In genomic region chr7:100836812-100837098, GRCh38 we compare ENCODE assay signal across 8 cellular contexts. TPM values are rescaled to one million over a fixed set of nuclear protein-coding genes. Genes with fewer than 3 reads are reported as not detected.
DNase-seq lines count a peak whose midpoint lies in the region; ATAC-seq and TF ChIP-seq lines count a peak whose summit lies in the region.

No MANE protein-coding gene starts in this region.

- POLR2A ChIA-PET in CD8-positive, alpha-beta T cell (lab: Charles Lee), result interaction anchor here (0.6 kb wide), 1 partner anchor 16 kb away, joined by 3 read pairs; no protein-coding TSS in a partner anchor
- POLR2A ChIA-PET in RWPE1 (lab: Yijun Ruan, JAX; ENCODE audit: low non-redundant PET), result interaction anchor here (1.1 kb wide), 1 partner anchor 39 kb away, joined by 3 read pairs; the partner anchor contains the start of gene SRRT

- no peaks in the 10 kb centered on the region for H3K9me3 ChIP-seq in CD8-positive, alpha-beta T cell (ENCODE audit: low read length)
- no peaks in the 10 kb centered on the region for H3K9me3 ChIP-seq in ovary

- H3K36me3 ChIP-seq in CD8-positive, alpha-beta T cell (ENCODE audit: insufficient read depth, low read length), result no peaks in the 10 kb centered on the region
- H3K36me3 ChIP-seq in ovary, result no peaks in the 10 kb centered on the region

- peaks cover 8% of the 10 kb centered on the region for H3K4me1 Mint-ChIP-seq in CD8-positive, alpha-beta T cell (ENCODE audit: low read depth)

- ATAC-seq in CD8-positive, alpha-beta T cell, result no peak
- ATAC-seq in GM19324 (IDR thresholded peaks at IDR 0.05; ENCODE audit: low FRiP score, unreplicated experiment), result no peak

- H3K4me3 ChIP-seq in CD8-positive, alpha-beta T cell (ENCODE audit: low read depth, low read length), result peak overlapping the region; percentile 64
- H3K4me3 ChIP-seq in epithelial cell of proximal tubule (ENCODE audit: low read depth, low read length), result peak overlapping the region; percentile 43
- peak overlapping the region; percentile 40 for H3K4me3 ChIP-seq in ovary

- WGBS in ovary, 3 donors, result 23 to 33% (median 26%) methylated on average over 6 of the region's 6 CpGs

- H3K4me1 ChIP-seq in CD8-positive, alpha-beta T cell (ENCODE audit: insufficient read depth, low read length), result peaks cover 4% of the 10 kb centered on the region
- H3K4me1 ChIP-seq in ovary (ENCODE audit: insufficient read depth), result peaks cover 3% of the 10 kb centered on the region

- no peak for TF ChIP-seq CTCF in CD8-positive, alpha-beta T cell (IDR thresholded peaks at IDR 0.05)
- TF ChIP-seq CTCF in RWPE1 (conservative IDR thresholded peaks at IDR 0.05; ENCODE audit: low read depth) (no peak), epithelial cell of proximal tubule (conservative IDR thresholded peaks at IDR 0.05; ENCODE audit: low read depth, low read length) (no peak), ovary (IDR thresholded peaks at IDR 0.05) (no peak)

- no peak for TF ChIP-seq POLR2A in ovary (IDR thresholded peaks at IDR 0.05)

- CTCF ChIA-PET in CD8-positive, alpha-beta T cell (lab: Charles Lee), result no interaction called here
- CTCF ChIA-PET in RWPE1 (lab: Yijun Ruan, JAX), result interaction anchor here (0.6 kb wide), 1 partner anchor 131 kb away, joined by 3 read pairs; no protein-coding TSS in a partner anchor

- H3K9me3 Mint-ChIP-seq in CD8-positive, alpha-beta T cell, result no peaks in the 10 kb centered on the region

- TF ChIP-seq EP300 in ovary (IDR thresholded peaks at IDR 0.05), result no peak

- H3K27me3 ChIP-seq in CD8-positive, alpha-beta T cell (ENCODE audit: insufficient read depth, low read length), result no peaks in the 10 kb centered on the region
- no peaks in the 10 kb centered on the region for H3K27me3 ChIP-seq in ovary

- peak overlapping the region; percentile 82 for H3K4me3 Mint-ChIP-seq in CD8-positive, alpha-beta T cell

- no peaks in the 10 kb centered on the region for H3K36me3 Mint-ChIP-seq in CD8-positive, alpha-beta T cell

- no peak overlapping the region for H3K27ac ChIP-seq in CD8-positive, alpha-beta T cell (ENCODE audit: low read depth, low read length)
- H3K27ac ChIP-seq in RWPE1 (peak overlapping the region; percentile 94), ovary (peak overlapping the region in 1 of 2 donors; percentile 69)

- intact Hi-C loops in CD8-positive, alpha-beta T cell (cut with DNase I, micrococcal nuclease), result loop anchor here (1.0 to 10.0 kb wide), 4 partner anchors 16 to 822 kb away; partner anchors contain the start of genes SLC12A9 (in 2 of the 2), POP7 (in 1 of the 2) and ZKSCAN1 (in 1 of the 2)
- intact Hi-C loops in ovary (cut with DNase I), result loop anchor here in 3 of 4 donors (5.0 kb wide), 2 partner anchors 34 to 129 kb away; partner anchors contain the start of gene POP7 (in 1 of the 3)

- H3K27me3 Mint-ChIP-seq in CD8-positive, alpha-beta T cell (ENCODE audit: low read depth), result no peaks in the 10 kb centered on the region

- H3K27ac Mint-ChIP-seq in CD8-positive, alpha-beta T cell, result no peak overlapping the region

- no peak for DNase-seq in CD8-positive, alpha-beta T cell
- DNase-seq in RWPE1 (ENCODE audit: low spot score), result no peak
- DNase-seq in epithelial cell of proximal tubule (ENCODE audit: low read depth), result no peak
- DNase-seq in ovary, result no peak
- DNase-seq in glomerular visceral epithelial cell (ENCODE audit: extremely low spot score), result no peak
- DNase-seq in C1 segment of cervical spinal cord (lab: John Stamatoyannopoulos, UW), result no peak
- DNase-seq in HK-2 (ENCODE audit: unreplicated experiment), result no peak

RNA-seq across cellular contexts. Expression of gene EPHB4, which starts 9.4 kb away (rescaled TPM):
- 10 to 100 TPM; 10.7 to 11.0 TPM for total RNA-seq in CD8-positive, alpha-beta T cell
- total RNA-seq in epithelial cell of proximal tubule, result 70.3 and 99.1 TPM in 2 replicates
- total RNA-seq in ovary, result 100 to 1,000 TPM in 3 of 7 donors, 10 to 100 TPM in 4; 31.0 to 119 (median 89.8) TPM
- polyA plus RNA-seq in ovary, result 10 to 100 TPM; 24.4 to 38.2 TPM

RNA-seq across cellular contexts. Expression of gene SLC12A9, which starts 15.8 kb away (rescaled TPM):
- 10 to 100 TPM; 23.4 to 26.6 TPM for total RNA-seq in CD8-positive, alpha-beta T cell
- total RNA-seq in epithelial cell of proximal tubule (11.4 and 18.4 TPM in 2 replicates), ovary (10 to 100 TPM; 10.1 to 31.8 (median 26.9) TPM)
- 10 to 100 TPM in 1 of 2 donors, 1 to 10 TPM in 1; 4.7 to 20.9 TPM for polyA plus RNA-seq in ovary

RNA-seq across cellular contexts. Expression of gene TRIP6, which starts 30.4 kb away (rescaled TPM):
- total RNA-seq in CD8-positive, alpha-beta T cell, result 1 to 10 TPM; 3.9 to 4.1 TPM
- total RNA-seq in epithelial cell of proximal tubule (112 and 117 TPM in 2 replicates), ovary (10 to 100 TPM; 42.9 to 98.8 (median 82.0) TPM)
- polyA plus RNA-seq in ovary, result 10 to 100 TPM; 17.3 to 72.5 TPM

RNA-seq across cellular contexts. Expression of gene SRRT, which starts 38.1 kb away (rescaled TPM):
- 100 to 1,000 TPM; 491 to 496 TPM for total RNA-seq in CD8-positive, alpha-beta T cell
- total RNA-seq in epithelial cell of proximal tubule, result 83.3 and 154 TPM in 2 replicates
- total RNA-seq in ovary, result 100 to 1,000 TPM in 5 of 7 donors, 10 to 100 TPM in 2; 74.2 to 191 (median 149) TPM
- polyA plus RNA-seq in ovary, result 100 to 1,000 TPM in 1 of 2 donors, 10 to 100 TPM in 1; 45.8 to 111 TPM

RNA-seq across cellular contexts. Expression of gene UFSP1, which starts 52.8 kb away (rescaled TPM):
- 1 to 10 TPM; 2.1 TPM for total RNA-seq in CD8-positive, alpha-beta T cell
- total RNA-seq in epithelial cell of proximal tubule (0.58 and 4.3 TPM in 2 replicates), ovary (1 to 10 TPM; 2.9 to 7.9 (median 4.7) TPM)
- polyA plus RNA-seq in ovary, result 1 to 10 TPM in 1 of 2 donors, under 1 TPM in 1; 0.38 to 1.8 TPM

Comparison
In these comparisons a context has a peak if more than half of its experiments do, and no peak if none do; other contexts are left out.
1. RNA of gene TRIP6, which starts 30.4 kb away (total RNA-seq): 112 to 117 TPM in epithelial cell of proximal tubule and 42.9 to 98.8 TPM in ovary; 3.9 to 4.1 TPM in CD8-positive, alpha-beta T cell; every median in the first group is over 4 times any median in the second.
2. Peak in every context shown above with its lines, with median percentiles within 50 percentile points of each other: H3K4me3 ChIP-seq.